Comparison of ENCODE assay signal across 8 cellular contexts in the genomic region with DNA sequence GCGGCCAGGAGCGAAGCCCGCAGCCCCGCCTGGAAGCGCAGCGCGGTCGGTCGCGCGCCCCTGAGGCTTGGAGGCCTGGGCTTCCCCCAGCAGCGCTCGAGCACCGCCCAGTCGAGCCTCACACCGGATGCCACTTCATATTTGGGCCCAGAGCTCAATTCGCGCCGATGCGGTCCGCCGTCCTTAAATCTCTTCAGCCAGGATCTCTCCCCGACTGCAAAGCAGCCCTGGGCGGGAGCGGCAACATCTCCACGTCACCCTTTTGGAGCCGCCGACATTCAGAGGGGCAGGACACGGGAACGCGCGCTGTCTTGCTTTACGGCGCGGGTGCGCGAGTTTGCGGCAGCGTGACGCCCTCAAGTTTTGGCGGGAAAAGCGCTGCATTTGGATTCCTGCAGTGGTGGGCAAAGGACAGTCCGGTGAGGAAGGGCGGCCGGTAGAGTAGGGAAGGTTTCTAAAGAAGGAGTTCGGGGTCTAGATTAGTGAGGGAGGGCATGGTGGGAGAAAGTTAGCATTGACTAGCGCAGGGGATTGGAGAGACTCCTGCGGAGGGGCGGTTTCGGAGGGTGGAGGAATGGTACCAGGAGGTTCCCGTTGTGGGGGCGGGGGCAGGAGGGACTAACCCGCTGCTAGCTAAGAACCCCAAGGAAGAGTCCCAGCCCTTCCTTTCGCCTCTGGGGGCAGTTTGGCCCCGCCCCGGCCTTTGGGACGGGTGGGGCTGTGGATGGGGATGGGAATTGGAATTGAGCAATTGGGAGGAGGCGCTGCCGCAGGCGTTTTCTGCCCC. TPM values are rescaled to one million over a fixed set of nuclear protein-coding genes. Genes with fewer than 3 reads are reported as not detected.
A peak's percentile ranks its signal among the peaks of the same experiment; 100 is the strongest.
DNase-seq lines count a peak whose midpoint lies in the region; TF ChIP-seq lines count a peak whose summit lies in the region.

No MANE protein-coding gene starts in this region.

- peak overlapping the region; percentile 96 for H3K27ac Mint-ChIP-seq in endodermal cell

- H3K4me3 ChIP-seq in endodermal cell (ENCODE audit: low read length) (peak overlapping the region; percentile 99), mesodermal cell (ENCODE audit: extremely low read depth, insufficient read depth, low read length, poor library complexity, severe bottlenecking) (peak overlapping the region; percentile 59)

- H3K4me3 Mint-ChIP-seq in endodermal cell = peak overlapping the region; percentile 84

- peaks cover 46% of the 10 kb centered on the region for H3K36me3 ChIP-seq in endodermal cell (ENCODE audit: control insufficient read depth, insufficient read depth, low read length)
- H3K36me3 ChIP-seq in mesodermal cell (ENCODE audit: control insufficient read depth, insufficient read depth, low read length) = peaks cover 54% of the 10 kb centered on the region

- H3K4me1 Mint-ChIP-seq in endodermal cell = peaks cover 11% of the 10 kb centered on the region

- peak; percentile 56 for DNase-seq in COLO829 (ENCODE audit: low spot score)
- peak; percentile 83 for DNase-seq in GM20000 (ENCODE audit: low spot score)
- DNase-seq in HS-5 (ENCODE audit: low read depth) = peak; percentile 83
- peak; percentile 80 to 86 for DNase-seq in NOMO-1 (lab: John Stamatoyannopoulos, UW; ENCODE audit: unreplicated experiment in 2 of 2)
- peak; percentile 38 for DNase-seq in activated CD8-positive, alpha-beta memory T cell treated with anti-CD3 and anti-CD28 coated beads, Interleukin-2, amount 50 U/mL, for 1 hour (ENCODE audit: extremely low read depth)
- peak; percentile 98 for DNase-seq in endodermal cell
- peak; percentile 73 for DNase-seq in stimulated activated CD8-positive, alpha-beta memory T cell treated with anti-CD3 and anti-CD28 coated beads, Interleukin-15, amount 100 ng/mL, for 24 hours (ENCODE audit: low read depth)

- H3K9ac ChIP-seq in endodermal cell (ENCODE audit: extremely low read depth, low read length, poor library complexity, severe bottlenecking) = peak overlapping the region; percentile 92

- no peaks in the 10 kb centered on the region for H3K27me3 Mint-ChIP-seq in endodermal cell (ENCODE audit: insufficient read depth)

- TF ChIP-seq CTCF in GM20000 (IDR thresholded peaks at IDR 0.05; ENCODE audit: extremely low read depth, missing control alignments) = no peak
- no peak for TF ChIP-seq CTCF in endodermal cell (conservative IDR thresholded peaks at IDR 0.05)

- WGBS in endodermal cell (ENCODE audit: insufficient coverage in 1 of 2, insufficient read length in 1 of 2), 2 experiments = 0% methylated on average over 23 to 59 of the region's 60 CpGs
- WGBS in mesodermal cell (ENCODE audit: insufficient coverage in 2 of 2), 2 experiments = 1% methylated on average over 26 to 48 of the region's 60 CpGs

- H3K27me3 ChIP-seq in endodermal cell (ENCODE audit: control insufficient read depth, insufficient read depth, low read length, poor library complexity, severe bottlenecking) = no peaks in the 10 kb centered on the region

- H3K9me3 ChIP-seq in endodermal cell (ENCODE audit: control insufficient read depth, low read length) (no peaks in the 10 kb centered on the region), mesodermal cell (ENCODE audit: control insufficient read depth, low read length) (no peaks in the 10 kb centered on the region)

- H3K4me1 ChIP-seq in endodermal cell (ENCODE audit: control insufficient read depth, insufficient read depth, low read length) (peaks cover 4% of the 10 kb centered on the region), mesodermal cell (ENCODE audit: control insufficient read depth, insufficient read depth, low read length, poor library complexity, severe bottlenecking) (no peaks in the 10 kb centered on the region)

- no peaks in the 10 kb centered on the region for H3K9me3 Mint-ChIP-seq in endodermal cell

- H3K27ac ChIP-seq in endodermal cell (ENCODE audit: low read depth, low read length) = peak overlapping the region; percentile 96
- peak overlapping the region; percentile 94 for H3K27ac ChIP-seq in mesodermal cell (ENCODE audit: low read depth, low read length, severe bottlenecking)

- H3K36me3 Mint-ChIP-seq in endodermal cell (ENCODE audit: low read depth) = peaks cover 36% of the 10 kb centered on the region

RNA-seq across cellular contexts. Expression of a gene that starts 0.8 kb away (rescaled TPM):
- 100 to 1,000 TPM; 103 to 123 TPM for total RNA-seq in endodermal cell
- 59.6 TPM for polyA plus RNA-seq in endodermal cell (2013, experiment 1 of 2)
- polyA plus RNA-seq in endodermal cell (2013, experiment 2 of 2) = 62.9 TPM
- polyA plus RNA-seq in mesodermal cell (2013, experiment 1 of 2) = 47.3 TPM
- polyA plus RNA-seq in mesodermal cell (2013, experiment 2 of 2) = 46.7 TPM

RNA-seq across cellular contexts. Expression of a gene that starts 33.1 kb away (rescaled TPM):
- total RNA-seq in endodermal cell = 100 to 1,000 TPM; 158 to 159 TPM
- 163 TPM for polyA plus RNA-seq in endodermal cell (2013, experiment 1 of 2)
- 132 TPM for polyA plus RNA-seq in endodermal cell (2013, experiment 2 of 2)
- 250 TPM for polyA plus RNA-seq in mesodermal cell (2013, experiment 1 of 2)
- polyA plus RNA-seq in mesodermal cell (2013, experiment 2 of 2) = 203 TPM

RNA-seq across cellular contexts. Expression of a gene that starts 54.9 kb away (rescaled TPM):
- under 1 TPM in 1 of 2 donors, not detected in 1; 0.37 TPM for total RNA-seq in endodermal cell
- polyA plus RNA-seq in endodermal cell (2013, experiment 1 of 2) = not detected
- not detected for polyA plus RNA-seq in endodermal cell (2013, experiment 2 of 2)
- not detected for polyA plus RNA-seq in mesodermal cell (2013, experiment 1 of 2)
- not detected for polyA plus RNA-seq in mesodermal cell (2013, experiment 2 of 2)

RNA-seq across cellular contexts. Expression of a gene that starts 56.5 kb away (rescaled TPM):
- 100 to 1,000 TPM; 102 to 110 TPM for total RNA-seq in endodermal cell
- 105 TPM for polyA plus RNA-seq in endodermal cell (2013, experiment 1 of 2)
- polyA plus RNA-seq in endodermal cell (2013, experiment 2 of 2) = 97.5 TPM
- 110 TPM for polyA plus RNA-seq in mesodermal cell (2013, experiment 1 of 2)
- 104 TPM for polyA plus RNA-seq in mesodermal cell (2013, experiment 2 of 2)

Comparison
In these comparisons a context has a peak if more than half of its experiments do, and no peak if none do; other contexts are left out.
1. Peak in every context shown above with its lines: DNase-seq, H3K4me3 ChIP-seq and H3K27ac ChIP-seq.
2. DNase-seq: peak in every context shown above with its lines; median percentile 98 in endodermal cell; 83 in GM20000; 83 in HS-5; 83 in NOMO-1; 73 in stimulated activated CD8-positive, alpha-beta memory T cell treated with anti-CD3 and anti-CD28 coated beads, Interleukin-15, amount 100 ng/mL, for 24 hours; 56 in COLO829; 38 in activated CD8-positive, alpha-beta memory T cell treated with anti-CD3 and anti-CD28 coated beads, Interleukin-2, amount 50 U/mL, for 1 hour.